ENCODE assay signal across 14 cellular contexts in genomic region chr6:6284231-6284966, GRCh38. TPM values are rescaled to one million over a fixed set of nuclear protein-coding genes. Genes with fewer than 3 reads are reported as not detected.
"Had no signal": no experiment of that assay in that cellular context is flagged by ENCODE, and none has a peak within 500 bp of the region (broad histone marks: within the 10 kb centered on the region; RNA-seq: fewer than 3 reads in every experiment).

No MANE protein-coding gene starts in this region.

- H3K4me1 ChIP-seq: esophagus squamous epithelium, psoas muscle had no signal

- H3K36me3 ChIP-seq: esophagus squamous epithelium had no signal

- ATAC-seq: heart left ventricle, psoas muscle, sciatic nerve had no signal

- DNase-seq: activated CD4-positive, alpha-beta memory T cell treated with anti-CD3 and anti-CD28 coated beads for 36 hours; activated CD4-positive, CD25-positive, alpha-beta regulatory T cell treated with anti-CD3 and anti-CD28 coated beads, Interleukin-2, amount 50 U/mL, for 72 hours; activated gamma-delta T cell; activated T-cell treated with anti-CD3 and anti-CD28 coated beads, Interleukin-2, amount 50 U/mL, for 48 hours; dorsolateral prefrontal cortex; esophagus squamous epithelium; foreskin fibroblast; heart left ventricle; nephron progenitor cell; psoas muscle; stimulated activated CD4-positive, alpha-beta T cell treated with anti-CD3 and anti-CD28 coated beads, Interleukin-2, amount 100 ng/mL, for 24 hours; stimulated activated naive CD4-positive, alpha-beta T cell; substantia nigra had no signal

- H3K9me3 ChIP-seq: esophagus squamous epithelium, heart left ventricle, psoas muscle had no signal

- H3K4me3 ChIP-seq: dorsolateral prefrontal cortex, esophagus squamous epithelium, heart left ventricle, psoas muscle had no signal

- H3K27me3 ChIP-seq: dorsolateral prefrontal cortex, esophagus squamous epithelium, heart left ventricle had no signal

- H3K27ac ChIP-seq: esophagus squamous epithelium, psoas muscle had no signal

RNA-seq across cellular contexts. Expression of gene F13A1, which starts 36.1 kb away (rescaled TPM):
- total RNA-seq: activated CD4-positive, alpha-beta memory T cell treated with anti-CD3 and anti-CD28 coated beads for 36 hours had no signal
